ENCODE assay signal across 8 cellular contexts in genomic region chr4:86934772-86935498, GRCh38. TPM values are rescaled to one million over a fixed set of nuclear protein-coding genes. Genes with fewer than 3 reads are reported as not detected.
DNase-seq lines count a peak whose midpoint lies in the region; TF ChIP-seq lines count a peak whose summit lies in the region.

Gene AFF1 (plus strand): TSS chr4:86935011. CDS start chr4:86948534, 13,523 bp downstream.

- H3K27me3 ChIP-seq in HAP-1 (ENCODE audit: low read depth), result no peaks in the 10 kb centered on the region
- H3K27me3 ChIP-seq in MG63, result no peaks in the 10 kb centered on the region
- no peaks in the 10 kb centered on the region for H3K27me3 ChIP-seq in neuron (ENCODE audit: insufficient read depth, low read length)

- peak; percentile 19 for TF ChIP-seq CTCF in foreskin fibroblast (IDR thresholded peaks at IDR 0.05; ENCODE audit: low read depth, low read length)
- TF ChIP-seq CTCF in subcutaneous adipose tissue (IDR thresholded peaks at IDR 0.05; ENCODE audit: low read depth), result no peak

- peak within 1 kb of the TSS; percentile 90 for H2AFZ ChIP-seq in neuron (ENCODE audit: low read depth, low read length)

- DNase-seq in G401 (ENCODE audit: low spot score) (peak; percentile 67), HAP-1 (ENCODE audit: low spot score in 2 of 2) (peak; percentile 83 to 95), MG63 (peak; percentile 86), SIG-M5 (lab: John Stamatoyannopoulos, UW) (peak; percentile 29), activated gamma-delta T cell (lab: John Stamatoyannopoulos, UW) (peak; percentile 87), foreskin fibroblast (peak; percentile 94 to 98)

- H3K36me3 ChIP-seq in HAP-1 (replicated peaks) (no peaks in the 10 kb centered on the region), MG63 (no peaks in the 10 kb centered on the region), neuron (ENCODE audit: insufficient read depth, low read length) (no peaks in the 10 kb centered on the region)

- in situ Hi-C loops in G401 (cut with HindIII; ENCODE audit: low sequenced_read_pairs) (no loop called here), HAP-1 (cut with MboI; ENCODE audit: low sequenced_read_pairs) (no loop called here)

- no peaks in the 10 kb centered on the region for H3K9me3 ChIP-seq in HAP-1
- H3K9me3 ChIP-seq in MG63, result no peaks in the 10 kb centered on the region
- no peaks in the 10 kb centered on the region for H3K9me3 ChIP-seq in neuron (ENCODE audit: low read length)

- H3K4me1 ChIP-seq in HAP-1, result peaks cover 21% of the 10 kb centered on the region
- H3K4me1 ChIP-seq in neuron (ENCODE audit: insufficient read depth, low read length), result peaks cover 23% of the 10 kb centered on the region

- H3K4me3 ChIP-seq in HAP-1 (peak within 1 kb of the TSS; percentile 80), MG63 (peak within 1 kb of the TSS; percentile 68), foreskin fibroblast (ENCODE audit: low read depth in 1 of 2, low read length in 2 of 2) (peak within 1 kb of the TSS; percentile 64 to 83), neuron (ENCODE audit: low read length) (peak within 1 kb of the TSS; percentile 81)

RNA-seq across cellular contexts. Expression of gene AFF1, which starts in this region (rescaled TPM):
- total RNA-seq in G401 (2014; rRNA removed; shearing (Covaris generic)), result 0.61 and 0.68 TPM in 2 replicates
- 0.47 and 1.1 TPM in 2 replicates for total RNA-seq in MG63 (2014; rRNA removed; shearing (Covaris generic); ENCODE audit: low replicate concordance)
- total RNA-seq in subcutaneous adipose tissue, result 100 to 1,000 TPM in 2 of 4 donors, 10 to 100 TPM in 2; 90.1 to 132 (median 101) TPM

Comparison
In these comparisons a context has a peak if more than half of its experiments do, and no peak if none do; other contexts are left out.
1. Peak in every context shown above with its lines: DNase-seq and H3K4me3 ChIP-seq.
2. RNA of gene AFF1 (total RNA-seq): 90.1 to 132 TPM in subcutaneous adipose tissue; 0.47 to 1.1 TPM in MG63 and 0.61 to 0.68 TPM in G401; every median in the first group is over 10 times any median in the second.
3. Peak in DNase-seq in G401; RNA of the gene not detected or under 1 TPM.
4. DNase-seq: peak in every context shown above with its lines; median percentile 96 in foreskin fibroblast; 89 in HAP-1; 87 in activated gamma-delta T cell; 86 in MG63; 67 in G401; 29 in SIG-M5.